10 cellular contexts compared by ENCODE assay signal in genomic region chr1:241849345-241849695, GRCh38. TPM values are rescaled to one million over a fixed set of nuclear protein-coding genes. Genes with fewer than 3 reads are reported as not detected.
DNase-seq lines count a peak whose midpoint lies in the region; ATAC-seq, FAIRE-seq and TF ChIP-seq lines count a peak whose summit lies in the region.
"Had no signal": no experiment of that assay in that cellular context is flagged by ENCODE, and none has a peak within 500 bp of the region (broad histone marks: within the 10 kb centered on the region; RNA-seq: fewer than 3 reads in every experiment).

No MANE protein-coding gene starts in this region.

- intact Hi-C loops in CD8-positive, alpha-beta T cell (cut with DNase I, micrococcal nuclease): loop anchor here (2.0 to 5.0 kb wide), 6 partner anchors 148 to 1408 kb away; partner anchors contain the start of genes CEP170 (in 2 of the 2), CHML (in 1 of the 2), KMO (in 1 of the 2) and MAP1LC3C (in 1 of the 2)

- POLR2A ChIA-PET in CD8-positive, alpha-beta T cell (lab: Charles Lee): interaction anchor here (1.2 kb wide), 1 partner anchor 10 kb away, joined by 3 read pairs; no protein-coding TSS in a partner anchor
- POLR2A ChIA-PET in HEK293 (lab: Yijun Ruan, JAX): no interaction called here

- DNase-seq in CD8-positive, alpha-beta T cell: no peak
- DNase-seq in keratinocyte (ENCODE audit: low read depth, low spot score) (no peak), NCI-H2029 treated with DMSO at 0.1 percent for 48 hours (lab: John Stamatoyannopoulos, UW) (no peak), DMS153 (lab: John Stamatoyannopoulos, UW) (no peak)
- DNase-seq: adrenal gland, GF-D8 had no signal

- no peak overlapping the region for H3K27ac ChIP-seq in CD8-positive, alpha-beta T cell (ENCODE audit: low read depth, low read length)
- no peak overlapping the region; the same call in 1 of the 2 replicates for H3K27ac ChIP-seq in HEK293 (ENCODE audit: extremely low read depth, low read depth, low read length)
- H3K27ac ChIP-seq in keratinocyte (ENCODE audit: control insufficient read depth, insufficient read depth, low read length): no peak overlapping the region
- H3K27ac ChIP-seq: adrenal gland had no signal

- no peak for ATAC-seq in CD8-positive, alpha-beta T cell
- no peak for ATAC-seq in HG03342 (IDR thresholded peaks at IDR 0.05; ENCODE audit: unreplicated experiment)
- ATAC-seq in HG03175 (IDR thresholded peaks at IDR 0.05; ENCODE audit: unreplicated experiment): no peak

- H3K36me3 ChIP-seq in CD8-positive, alpha-beta T cell (ENCODE audit: insufficient read depth, low read length): no peaks in the 10 kb centered on the region
- H3K36me3 ChIP-seq in HEK293 (ENCODE audit: control insufficient read depth in 2 of 2, insufficient read depth in 1 of 2, low read length in 2 of 2) (peaks cover 44 to 51% of the 10 kb centered on the region in 2 experiments), keratinocyte (ENCODE audit: control insufficient read depth in 2 of 2, extremely low read depth in 1 of 2, insufficient read depth in 2 of 2, low read length in 2 of 2) (peaks cover 0 to 6% of the 10 kb centered on the region in 2 experiments)
- H3K36me3 ChIP-seq: adrenal gland had no signal

- no peak overlapping the region for H3K27ac Mint-ChIP-seq in CD8-positive, alpha-beta T cell

- no peak overlapping the region for H3K4me3 ChIP-seq in CD8-positive, alpha-beta T cell (ENCODE audit: low read depth, low read length)
- H3K4me3 ChIP-seq in HEK293 (ENCODE audit: low read depth, low read length) (peak overlapping the region; percentile 60), WI38 (ENCODE audit: low read depth, low read length) (peak overlapping the region; percentile 93), keratinocyte (ENCODE audit: control insufficient read depth in 2 of 3, extremely low read depth in 1 of 3, insufficient read depth in 2 of 3, low read depth in 1 of 3, low read length in 3 of 3) (peak overlapping the region in 2 of 3 experiments; percentile 92 to 96)

- peaks cover 18% of the 10 kb centered on the region for H3K4me1 Mint-ChIP-seq in CD8-positive, alpha-beta T cell (ENCODE audit: low read depth)

- peak overlapping the region; percentile 89 for H3K9ac ChIP-seq in keratinocyte (ENCODE audit: control insufficient read depth, extremely low read depth, insufficient read depth, low read length)

- FAIRE-seq in keratinocyte (lab: Jason Lieb, UNC): no peak

- CTCF ChIA-PET in CD8-positive, alpha-beta T cell (lab: Charles Lee): interaction anchor here (1.6 kb wide), 1 partner anchor 222 kb away, joined by 3 read pairs; no protein-coding TSS in a partner anchor
- CTCF ChIA-PET in HEK293 (lab: Yijun Ruan, JAX): no interaction called here

- H3K4me3 Mint-ChIP-seq in CD8-positive, alpha-beta T cell: peak overlapping the region; percentile 100

- no peak for TF ChIP-seq CTCF in CD8-positive, alpha-beta T cell (IDR thresholded peaks at IDR 0.05)
- TF ChIP-seq CTCF in HEK293 (tag by site-specific recombination; IDR thresholded peaks at IDR 0.05) (no peak), WI38 (IDR thresholded peaks at IDR 0.05; ENCODE audit: low read depth, low read length) (no peak), keratinocyte (optimal IDR thresholded peaks at IDR 0.05 in 1 of 3, IDR thresholded peaks at IDR 0.05 in 1 of 3, conservative IDR thresholded peaks at IDR 0.05 in 1 of 3; ENCODE audit: extremely low read depth in 1 of 3, insufficient read depth in 2 of 3, low read length in 3 of 3) (no peak)

- H3K4me2 ChIP-seq in keratinocyte (ENCODE audit: control insufficient read depth, extremely low read depth, insufficient read depth, low read depth, low read length): peak overlapping the region; percentile 74

- H3K4me1 ChIP-seq in CD8-positive, alpha-beta T cell (ENCODE audit: insufficient read depth, low read length): peaks cover 9% of the 10 kb centered on the region
- H3K4me1 ChIP-seq in HEK293 (ENCODE audit: control insufficient read depth, insufficient read depth, low read length) (peaks cover 8% of the 10 kb centered on the region), keratinocyte (ENCODE audit: control insufficient read depth, extremely low read depth, insufficient read depth, low read length) (peaks cover 21% of the 10 kb centered on the region)

- no peaks in the 10 kb centered on the region for H3K9me3 ChIP-seq in CD8-positive, alpha-beta T cell (ENCODE audit: low read length)
- H3K9me3 ChIP-seq in HEK293 (ENCODE audit: control insufficient read depth, insufficient read depth, low read depth, low read length) (no peaks in the 10 kb centered on the region), keratinocyte (ENCODE audit: control insufficient read depth, low read depth, low read length) (no peaks in the 10 kb centered on the region)
- H3K9me3 ChIP-seq: adrenal gland had no signal

- H3K36me3 Mint-ChIP-seq in CD8-positive, alpha-beta T cell: peaks cover 7% of the 10 kb centered on the region

- dilution Hi-C loops in keratinocyte (cut with MboI; ENCODE audit: extremely low pct_ligation_motif_present, low sequenced_read_pairs): loop anchor here (25.0 kb wide), 1 partner anchor 237 kb away; no protein-coding TSS in a partner anchor

- H2AFZ ChIP-seq in keratinocyte (ENCODE audit: control insufficient read depth, low read length): no peak overlapping the region

- H3K9me1 ChIP-seq in keratinocyte (ENCODE audit: control insufficient read depth, extremely low read depth, insufficient read depth, low read length): no peaks in the 10 kb centered on the region

- H3K27me3 Mint-ChIP-seq in CD8-positive, alpha-beta T cell (ENCODE audit: low read depth): no peaks in the 10 kb centered on the region

- H4K20me1 ChIP-seq in keratinocyte (ENCODE audit: control insufficient read depth, extremely low read depth, insufficient read depth, low read length): no peaks in the 10 kb centered on the region

- H3K79me2 ChIP-seq in keratinocyte (ENCODE audit: control insufficient read depth, insufficient read depth, low read length): peaks cover 17% of the 10 kb centered on the region

- H3K27me3 ChIP-seq in CD8-positive, alpha-beta T cell (ENCODE audit: insufficient read depth, low read length): no peaks in the 10 kb centered on the region
- no peaks in the 10 kb centered on the region for H3K27me3 ChIP-seq in keratinocyte (ENCODE audit: control insufficient read depth, extremely low read depth, insufficient read depth, low read length)
- H3K27me3 ChIP-seq: adrenal gland had no signal

- H3K9me3 Mint-ChIP-seq in CD8-positive, alpha-beta T cell: no peaks in the 10 kb centered on the region

TF ChIP-seq in HEK293, 187 proteins besides CTCF, POLR2A, EP300 and RAD21 (continues in another document):
- TF ChIP-seq TSHZ1 (tag by site-specific recombination; IDR thresholded peaks at IDR 0.05; ENCODE audit: borderline replicate concordance): no peak
- no peak for TF ChIP-seq ZNF398 (tag by site-specific recombination; IDR thresholded peaks at IDR 0.05)

RNA-seq across cellular contexts. Expression of gene EXO1, which starts 1.3 kb away (rescaled TPM):
- total RNA-seq in CD8-positive, alpha-beta T cell: 1 to 10 TPM; 1.5 to 2.4 TPM
- polyA plus RNA-seq in keratinocyte: 0.84 to 6.5 TPM (median 5.4 TPM) in 3 replicates
- 0.15 TPM for polyA plus RNA-seq in keratinocyte (2011; ENCODE audit: low read depth)
- 1.2 and 2.0 TPM in 2 replicates for polyA plus RNA-seq in keratinocyte (2011; cell fraction: cytosol; rRNA removed)
- 1.1 and 1.2 TPM in 2 replicates for polyA plus RNA-seq in keratinocyte (2011; cell fraction: nucleus; rRNA removed)
- polyA plus RNA-seq in keratinocyte (2012; ENCODE audit: low replicate concordance): 0.18 and 5.8 TPM in 2 replicates
- polyA minus RNA-seq in keratinocyte: 1.4 to 9.7 TPM (median 2.6 TPM) in 3 replicates
- polyA minus RNA-seq in keratinocyte (2011; cell fraction: cytosol; rRNA and poly(A)+ RNA removed): 4.2 TPM
- 1.8 and 3.0 TPM in 2 replicates for polyA minus RNA-seq in keratinocyte (2011; cell fraction: nucleus; rRNA and poly(A)+ RNA removed)
